21 cellular contexts compared by ENCODE assay signal in genomic region chr3:52827441-52827840, GRCh38. TPM values are rescaled to one million over a fixed set of nuclear protein-coding genes. Genes with fewer than 3 reads are reported as not detected.
A peak's percentile ranks its signal among the peaks of the same experiment; 100 is the strongest.
DNase-seq lines count a peak whose midpoint lies in the region; ATAC-seq and TF ChIP-seq lines count a peak whose summit lies in the region.
"Had no signal": no experiment of that assay in that cellular context is flagged by ENCODE, and none has a peak within 500 bp of the region (broad histone marks: within the 10 kb centered on the region; RNA-seq: fewer than 3 reads in every experiment).

No MANE protein-coding gene starts in this region.

- H3K9me3 ChIP-seq in MM.1S (replicated peaks; ENCODE audit: insufficient read depth, low read length) = no peaks in the 10 kb centered on the region
- H3K9me3 ChIP-seq in mucosa of descending colon = no peaks in the 10 kb centered on the region
- H3K9me3 ChIP-seq: pancreas had no signal

- H3K36me3 ChIP-seq in MM.1S (replicated peaks; ENCODE audit: insufficient read depth, low read length) (no peaks in the 10 kb centered on the region), GM23338 (ENCODE audit: insufficient read depth) (no peaks in the 10 kb centered on the region), mucosa of descending colon (ENCODE audit: low read depth) (no peaks in the 10 kb centered on the region)

- H3K27ac Mint-ChIP-seq in GM23338 = no peak overlapping the region
- H3K27ac Mint-ChIP-seq: activated T-helper 1 cell treated with anti-CD3 and anti-CD28 coated beads, Interleukin-12 subunit alpha, Interleukin-12 subunit beta, Interleukin-2, Interleukin-4 antibody, amounts not matched to agents 30 ng/mL and 10 ng/mL and 1 ng/mL, durations not matched to agents 14 hours and 24 hours and 36 hours had no signal

- H3K27me3 ChIP-seq in MM.1S (replicated peaks; ENCODE audit: insufficient read depth, low read length) (no peaks in the 10 kb centered on the region), GM23338 (ENCODE audit: insufficient read depth) (no peaks in the 10 kb centered on the region)
- H3K27me3 ChIP-seq: pancreas had no signal

- peaks cover 6% of the 10 kb centered on the region for H3K27me3 Mint-ChIP-seq in GM23338 (ENCODE audit: insufficient read depth, low read depth, poor library complexity)

- H3K4me1 ChIP-seq in MM.1S (ENCODE audit: low read length) = no peaks in the 10 kb centered on the region
- no peaks in the 10 kb centered on the region for H3K4me1 ChIP-seq in GM23338 (ENCODE audit: insufficient read depth)
- H3K4me1 ChIP-seq in mucosa of descending colon (ENCODE audit: low read depth) = peaks cover 4% of the 10 kb centered on the region

- H3K4me3 Mint-ChIP-seq in GM23338 = no peak overlapping the region
- H3K4me3 Mint-ChIP-seq: activated T-helper 1 cell treated with anti-CD3 and anti-CD28 coated beads, Interleukin-12 subunit alpha, Interleukin-12 subunit beta, Interleukin-2, Interleukin-4 antibody, amounts not matched to agents 30 ng/mL and 10 ng/mL and 1 ng/mL, durations not matched to agents 14 hours and 24 hours and 36 hours had no signal

- ATAC-seq in GM23338 (no peak; the same call in 2 of the 3 replicates), mucosa of descending colon (no peak)

- peaks cover 5% of the 10 kb centered on the region for H3K4me1 Mint-ChIP-seq in GM23338

- no peaks in the 10 kb centered on the region for H3K9me3 Mint-ChIP-seq in GM23338
- H3K9me3 Mint-ChIP-seq: activated T-helper 1 cell treated with anti-CD3 and anti-CD28 coated beads, Interleukin-12 subunit alpha, Interleukin-12 subunit beta, Interleukin-2, Interleukin-4 antibody, amounts not matched to agents 30 ng/mL and 10 ng/mL and 1 ng/mL, durations not matched to agents 14 hours and 24 hours and 36 hours had no signal

- H4K20me1 ChIP-seq in MM.1S (ENCODE audit: insufficient read depth, low read length) = no peaks in the 10 kb centered on the region
- H4K20me1 ChIP-seq in GM23338 (replicated peaks; ENCODE audit: insufficient read depth) = no peaks in the 10 kb centered on the region

- intact Hi-C loops in mucosa of descending colon (cut with DNase I, micrococcal nuclease) = no loop called here

- H3K9ac ChIP-seq in MM.1S (ENCODE audit: low read length) = no peak overlapping the region

- H3K36me3 Mint-ChIP-seq in GM23338 (ENCODE audit: low read depth) = peaks cover 4% of the 10 kb centered on the region; the same call in 1 of the 3 replicates

- H2AFZ ChIP-seq in MM.1S (ENCODE audit: low read length) (no peak overlapping the region), GM23338 (no peak overlapping the region)

- H3F3A ChIP-seq in MM.1S (ENCODE audit: insufficient read depth, low read length) (no peaks in the 10 kb centered on the region), GM23338 (replicated peaks; ENCODE audit: low read depth) (no peaks in the 10 kb centered on the region)

- TF ChIP-seq CTCF in astrocyte of the spinal cord (IDR thresholded peaks at IDR 0.05; ENCODE audit: low read depth, low read length) (no peak), MM.1S (IDR thresholded peaks at IDR 0.05; ENCODE audit: low read length) (no peak), GM23338 (conservative IDR thresholded peaks at IDR 0.05; ENCODE audit: low read depth in 2 of 2) (no peak), mucosa of descending colon (IDR thresholded peaks at IDR 0.05) (no peak)

- peak; percentile 34 for DNase-seq in AG20443 (ENCODE audit: low spot score)
- peak; percentile 49 for DNase-seq in LHCN-M2 (ENCODE audit: low read depth)
- DNase-seq in astrocyte of the spinal cord (ENCODE audit: low read depth, low spot score) = peak; percentile 28
- peak; percentile 52 for DNase-seq in kidney glomerular epithelial cell (lab: John Stamatoyannopoulos, UW)
- DNase-seq in MM.1S = no peak
- DNase-seq in GM23338 (ENCODE audit: low spot score) = no peak
- DNase-seq in 8988T = no peak
- no peak for DNase-seq in mucosa of descending colon
- DNase-seq: activated CD4-positive, alpha-beta T cell treated with anti-CD3 and anti-CD28 coated beads, Interleukin-2, amount 50 U/mL, for 1 hour; amygdala; GOT3; Karpas-422; kidney; NCI-H2081 treated with DMSO at 0.1 percent for 48 hours; SHP77; stimulated activated CD4-positive, alpha-beta T cell treated with anti-CD3 and anti-CD28 coated beads, Interleukin-12 subunit alpha, Interleukin-12 subunit beta, amount 100 ng/mL, for 4 hours had no signal

- H3K4me3 ChIP-seq in astrocyte of the spinal cord (ENCODE audit: low read depth, low read length) = no peak overlapping the region
- H3K4me3 ChIP-seq in MM.1S (ENCODE audit: low read length) = no peak overlapping the region
- no peak overlapping the region for H3K4me3 ChIP-seq in GM23338
- H3K4me3 ChIP-seq in mucosa of descending colon = no peak overlapping the region
- H3K4me3 ChIP-seq: pancreas had no signal

- H3K4me2 ChIP-seq in MM.1S (ENCODE audit: low read depth, low read length) (no peak overlapping the region), GM23338 (no peak overlapping the region)

- H3K79me2 ChIP-seq in MM.1S (ENCODE audit: low read length) (no peaks in the 10 kb centered on the region), GM23338 (replicated peaks; ENCODE audit: insufficient read depth) (no peaks in the 10 kb centered on the region)

- H3K9me2 ChIP-seq in MM.1S (replicated peaks; ENCODE audit: insufficient read depth, low read length) (no peaks in the 10 kb centered on the region), GM23338 (ENCODE audit: insufficient read depth) (no peaks in the 10 kb centered on the region)

- H3K27ac ChIP-seq in MM.1S (ENCODE audit: low read length) = no peak overlapping the region
- no peak overlapping the region for H3K27ac ChIP-seq in GM23338 (ENCODE audit: low read depth)
- H3K27ac ChIP-seq: HL-60 had no signal

- in situ Hi-C loops in astrocyte of the spinal cord (cut with HindIII; ENCODE audit: low sequenced_read_pairs) = no loop called here

TF ChIP-seq in GM23338, 12 proteins besides CTCF, POLR2A, EP300 and RAD21:
- TF ChIP-seq CREB1 (CRISPR knock-in tag; IDR thresholded peaks at IDR 0.05; ENCODE audit: low read depth) = no peak
- TF ChIP-seq STAT1 (IDR thresholded peaks at IDR 0.05; ENCODE audit: unreplicated experiment) = no peak
- no peak for TF ChIP-seq ZNF331 (CRISPR knock-in tag; IDR thresholded peaks at IDR 0.05; ENCODE audit: low read depth)
- no peak for TF ChIP-seq JUNB (IDR thresholded peaks at IDR 0.05; ENCODE audit: unreplicated experiment)

RNA-seq across cellular contexts. Expression of gene ITIH4, which starts 3.0 kb away (rescaled TPM):
- total RNA-seq in LHCN-M2 (2014; rRNA removed) (0.19 and 0.63 TPM in 2 replicates), mucosa of descending colon (1 to 10 TPM; 1.9 to 6.0 (median 4.3) TPM)
- polyA plus RNA-seq in LHCN-M2 (2012) = 0.58 TPM
- total RNA-seq in GM23338 (2014; rRNA removed; shearing (Covaris generic)) = 1.4 and 6.4 TPM in 2 replicates
- polyA plus RNA-seq in GM23338 (2016; fragmentation: Nextera tagmentation; extraction: Ambion mirVana) = 0.82 and 0.89 TPM in 2 replicates

RNA-seq across cellular contexts. Expression of gene MUSTN1, which starts 7.4 kb away (rescaled TPM):
- not detected in 2 replicates for total RNA-seq in LHCN-M2 (2014; rRNA removed)
- polyA plus RNA-seq in LHCN-M2 (2012) = 0.44 TPM
- 1.4 TPM in 1 of 2 replicates, not detected in the other for total RNA-seq in GM23338 (2014; rRNA removed; shearing (Covaris generic))
- 0.40 and 1.2 TPM in 2 replicates for polyA plus RNA-seq in GM23338 (2016; fragmentation: Nextera tagmentation; extraction: Ambion mirVana)
- 1 to 10 TPM; 1.9 to 5.3 (median 4.0) TPM for total RNA-seq in mucosa of descending colon
- total RNA-seq: frontal cortex had no signal

RNA-seq across cellular contexts. Expression of gene ITIH3, which starts 32.8 kb away (rescaled TPM):
- total RNA-seq in LHCN-M2 (2014; rRNA removed) (not detected in 2 replicates), mucosa of descending colon (1 to 10 TPM in 1 of 3 donors, under 1 TPM in 2; 0.72 to 1.4 (median 0.89) TPM)
- polyA plus RNA-seq in LHCN-M2 (2012) = 4.6 TPM
- 0.31 TPM in 1 of 2 replicates, not detected in the other for total RNA-seq in GM23338 (2014; rRNA removed; shearing (Covaris generic))
- not detected in 2 replicates for polyA plus RNA-seq in GM23338 (2016; fragmentation: Nextera tagmentation; extraction: Ambion mirVana)
- total RNA-seq: activated T-helper 1 cell treated with anti-CD3 and anti-CD28 coated beads, Interleukin-12 subunit alpha, Interleukin-12 subunit beta, Interleukin-2, Interleukin-4 antibody, amounts not matched to agents 30 ng/mL and 10 ng/mL and 1 ng/mL, durations not matched to agents 14 hours and 24 hours and 36 hours; frontal cortex; mononuclear cell had no signal

RNA-seq across cellular contexts. Expression of gene ITIH1, which starts 50.0 kb away (rescaled TPM):
- total RNA-seq in LHCN-M2 (2014; rRNA removed) (not detected in 2 replicates), mucosa of descending colon (not detected)
- polyA plus RNA-seq in LHCN-M2 (2012) = not detected
- not detected in 2 replicates for total RNA-seq in GM23338 (2014; rRNA removed; shearing (Covaris generic))
- not detected in 2 replicates for polyA plus RNA-seq in GM23338 (2016; fragmentation: Nextera tagmentation; extraction: Ambion mirVana)
- total RNA-seq: activated T-helper 1 cell treated with anti-CD3 and anti-CD28 coated beads, Interleukin-12 subunit alpha, Interleukin-12 subunit beta, Interleukin-2, Interleukin-4 antibody, amounts not matched to agents 30 ng/mL and 10 ng/mL and 1 ng/mL, durations not matched to agents 14 hours and 24 hours and 36 hours; frontal cortex had no signal

RNA-seq across cellular contexts. Expression of gene NEK4, which starts 56.7 kb away (rescaled TPM):
- total RNA-seq in LHCN-M2 (2014; rRNA removed) (20.4 and 26.7 TPM in 2 replicates), mucosa of descending colon (10 to 100 TPM; 19.9 to 33.9 (median 20.2) TPM)
- polyA plus RNA-seq in LHCN-M2 (2012) = 5.9 TPM
- 26.1 and 42.7 TPM in 2 replicates for total RNA-seq in GM23338 (2014; rRNA removed; shearing (Covaris generic))
- polyA plus RNA-seq in GM23338 (2016; fragmentation: Nextera tagmentation; extraction: Ambion mirVana) = 8.6 and 9.0 TPM in 2 replicates

Comparison
In these comparisons a context has a peak if more than half of its experiments do, and no peak if none do; other contexts are left out.
1. DNase-seq: peak in AG20443 (single experiment), LHCN-M2 (single experiment), astrocyte of the spinal cord (single experiment) and kidney glomerular epithelial cell (single experiment); none in MM.1S (single experiment), GM23338 (single experiment), 8988T (single experiment) and mucosa of descending colon (0 of 3).